In genomic region chr2:56077352-56077915, GRCh38 we compare ENCODE assay signal across 10 cellular contexts.
A peak's percentile ranks its signal among the peaks of the same experiment; 100 is the strongest.
DNase-seq lines count a peak whose midpoint lies in the region; ATAC-seq and TF ChIP-seq lines count a peak whose summit lies in the region.
"Had no signal": no experiment of that assay in that cellular context is flagged by ENCODE, and none has a peak within 500 bp of the region (broad histone marks: within the 10 kb centered on the region; RNA-seq: fewer than 3 reads in every experiment).

No MANE protein-coding gene starts in this region.

- no peaks in the 10 kb centered on the region for H3K9me3 ChIP-seq in mesenchymal stem cell (ENCODE audit: control insufficient read depth, low read length)

- H3K27me3 Mint-ChIP-seq in naive thymus-derived CD8-positive, alpha-beta T cell, result peaks cover 0 to 3% (median 0%) of the 10 kb centered on the region in 5 donors

- H3K9ac ChIP-seq in KMS-11 (no peak overlapping the region), mesenchymal stem cell (ENCODE audit: low read length) (no peak overlapping the region)
- H3K9ac ChIP-seq: parathyroid adenoma had no signal

- H3K4me1 Mint-ChIP-seq in naive thymus-derived CD8-positive, alpha-beta T cell, result no peaks in the 10 kb centered on the region

- no peak for ATAC-seq in naive thymus-derived CD8-positive, alpha-beta T cell
- ATAC-seq in HG03520 (IDR thresholded peaks at IDR 0.05; ENCODE audit: unreplicated experiment), result no peak

- DNase-seq in ELF-1 (ENCODE audit: low read depth, low spot score) (peak; percentile 16), amniotic epithelial cell (ENCODE audit: low read depth) (peak; percentile 37), mesenchymal stem cell (peak; percentile 32), retina (no peak), NOMO-1 (lab: John Stamatoyannopoulos, UW; ENCODE audit: unreplicated experiment in 2 of 2) (no peak)
- no peak for DNase-seq in naive thymus-derived CD8-positive, alpha-beta T cell
- DNase-seq: activated effector memory CD4-positive, alpha-beta T cell treated with anti-CD3 and anti-CD28 coated beads, Interleukin-2, amount 50 U/mL, for 16 hours had no signal

- no peak overlapping the region for H3K4ac ChIP-seq in mesenchymal stem cell (ENCODE audit: low read depth in 1 of 2, low read length in 2 of 2)

- H3K79me2 ChIP-seq in KMS-11 (ENCODE audit: insufficient read depth, low read depth), result no peaks in the 10 kb centered on the region
- H3K79me2 ChIP-seq: parathyroid adenoma had no signal

- no peaks in the 10 kb centered on the region for H4K20me1 ChIP-seq in KMS-11 (ENCODE audit: insufficient read depth)

- H3K4me3 ChIP-seq in KMS-11 (IDR thresholded peaks at IDR 0.05; ENCODE audit: insufficient read depth, low read depth, low read length) (no peak overlapping the region), mesenchymal stem cell (ENCODE audit: insufficient read depth in 1 of 2, low read depth in 1 of 2, low read length in 2 of 2) (no peak overlapping the region)

- no peak overlapping the region for H2BK15ac ChIP-seq in mesenchymal stem cell (ENCODE audit: low read depth, poor library complexity, severe bottlenecking)

- H3K36me3 Mint-ChIP-seq in naive thymus-derived CD8-positive, alpha-beta T cell, result no peaks in the 10 kb centered on the region

- WGBS in mesenchymal stem cell, result 74% methylated on average over 6 of the region's 6 CpGs

- no peak overlapping the region for H3K4me3 Mint-ChIP-seq in naive thymus-derived CD8-positive, alpha-beta T cell

- H3K36me3 ChIP-seq in KMS-11 (ENCODE audit: insufficient read depth) (no peaks in the 10 kb centered on the region), mesenchymal stem cell (ENCODE audit: control insufficient read depth in 1 of 2, insufficient read depth in 2 of 2, low read depth in 1 of 2, low read length in 2 of 2) (no peaks in the 10 kb centered on the region)

- peaks cover 0 to 12% (median 7%) of the 10 kb centered on the region in 9 donors for H3K9me3 Mint-ChIP-seq in naive thymus-derived CD8-positive, alpha-beta T cell

- H3K14ac ChIP-seq in mesenchymal stem cell (ENCODE audit: low read length in 2 of 2), result no peak overlapping the region

- no peak overlapping the region for H4K8ac ChIP-seq in mesenchymal stem cell (ENCODE audit: low read length)

- no peak overlapping the region for H3K4me2 ChIP-seq in KMS-11
- no peak overlapping the region for H3K4me2 ChIP-seq in mesenchymal stem cell (ENCODE audit: low read length, poor library complexity, severe bottlenecking)

- no peak overlapping the region for H2BK120ac ChIP-seq in mesenchymal stem cell (ENCODE audit: low read depth, low read length)

- H2AK5ac ChIP-seq in mesenchymal stem cell (ENCODE audit: low read length, severe bottlenecking), result no peak overlapping the region

- no peaks in the 10 kb centered on the region for H3K79me1 ChIP-seq in mesenchymal stem cell (replicated peaks; ENCODE audit: low read length, poor library complexity, severe bottlenecking)

- TF ChIP-seq CTCF in KMS-11 (conservative IDR thresholded peaks at IDR 0.05; ENCODE audit: low read depth, low read length), result peak; percentile 72

- no peak overlapping the region for H4K91ac ChIP-seq in mesenchymal stem cell (ENCODE audit: low read length)

- no peak overlapping the region for H2BK5ac ChIP-seq in mesenchymal stem cell (ENCODE audit: low read depth, low read length, poor library complexity, severe bottlenecking)

- H3K23ac ChIP-seq in mesenchymal stem cell (ENCODE audit: low read length in 2 of 2), result no peak overlapping the region

- H2BK12ac ChIP-seq in mesenchymal stem cell (ENCODE audit: low read length in 2 of 2), result no peak overlapping the region

- H3K27me3 ChIP-seq in KMS-11 (ENCODE audit: insufficient read depth, low read depth) (no peaks in the 10 kb centered on the region), mesenchymal stem cell (ENCODE audit: control insufficient read depth in 1 of 2, insufficient read depth in 1 of 2, low read length in 2 of 2) (peaks cover 0 to 4% of the 10 kb centered on the region in 2 experiments)

- H3K18ac ChIP-seq in mesenchymal stem cell (ENCODE audit: low read depth in 1 of 2, low read length in 2 of 2), result no peak overlapping the region

- peaks cover 5% of the 10 kb centered on the region for H3K4me1 ChIP-seq in KMS-11 (ENCODE audit: low read depth, poor library complexity, severe bottlenecking)
- no peaks in the 10 kb centered on the region for H3K4me1 ChIP-seq in mesenchymal stem cell (ENCODE audit: control insufficient read depth, insufficient read depth, low read depth, low read length)
- H3K4me1 ChIP-seq: parathyroid adenoma had no signal

- no peak overlapping the region for H2AFZ ChIP-seq in KMS-11 (ENCODE audit: low read depth)
- H2AFZ ChIP-seq in mesenchymal stem cell (ENCODE audit: low read depth, low read length), result no peak overlapping the region
- H2AFZ ChIP-seq: parathyroid adenoma had no signal

- no peak overlapping the region for H3K27ac ChIP-seq in KMS-11
- no peak overlapping the region for H3K27ac ChIP-seq in mesenchymal stem cell (ENCODE audit: low read length, poor library complexity, severe bottlenecking)
- H3K27ac ChIP-seq: parathyroid adenoma had no signal

- POLR2A ChIA-PET in naive thymus-derived CD8-positive, alpha-beta T cell (lab: Charles Lee), result no interaction called here

- H3K27ac Mint-ChIP-seq in naive thymus-derived CD8-positive, alpha-beta T cell, result no peak overlapping the region

Comparison
In these comparisons a context has a peak if more than half of its experiments do, and no peak if none do; other contexts are left out.
1. DNase-seq: peak in ELF-1 (single experiment), amniotic epithelial cell (single experiment) and mesenchymal stem cell (single experiment); none in retina (single experiment), naive thymus-derived CD8-positive, alpha-beta T cell (0 of 10) and NOMO-1 (0 of 2).